1 cellular context compared by ENCODE assay signal in the genomic region with DNA sequence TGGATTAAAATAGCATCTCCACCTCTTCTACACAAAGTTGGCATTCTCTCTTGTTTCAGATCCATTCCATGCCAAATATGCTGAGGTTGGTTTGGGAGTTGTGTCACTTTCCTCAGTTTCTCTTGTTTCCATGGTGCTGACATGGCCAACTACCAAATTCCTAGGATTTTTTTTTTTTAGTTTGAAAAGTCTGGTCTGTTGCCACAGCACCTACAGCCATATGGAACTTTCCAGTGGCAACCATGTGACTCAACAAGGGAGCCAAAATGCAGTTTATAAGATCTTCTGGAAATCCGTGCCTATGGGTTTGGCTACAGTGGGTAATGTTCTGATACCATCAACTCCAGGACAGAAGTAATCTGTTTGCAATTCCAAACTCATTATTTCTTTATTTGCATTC.
TF ChIP-seq lines count a peak whose summit lies in the region.

No MANE protein-coding gene starts in this region.

TF ChIP-seq in GM23338, 12 proteins besides CTCF, POLR2A, EP300 and RAD21 (continued from another document):
- TF ChIP-seq, protein P1, sequence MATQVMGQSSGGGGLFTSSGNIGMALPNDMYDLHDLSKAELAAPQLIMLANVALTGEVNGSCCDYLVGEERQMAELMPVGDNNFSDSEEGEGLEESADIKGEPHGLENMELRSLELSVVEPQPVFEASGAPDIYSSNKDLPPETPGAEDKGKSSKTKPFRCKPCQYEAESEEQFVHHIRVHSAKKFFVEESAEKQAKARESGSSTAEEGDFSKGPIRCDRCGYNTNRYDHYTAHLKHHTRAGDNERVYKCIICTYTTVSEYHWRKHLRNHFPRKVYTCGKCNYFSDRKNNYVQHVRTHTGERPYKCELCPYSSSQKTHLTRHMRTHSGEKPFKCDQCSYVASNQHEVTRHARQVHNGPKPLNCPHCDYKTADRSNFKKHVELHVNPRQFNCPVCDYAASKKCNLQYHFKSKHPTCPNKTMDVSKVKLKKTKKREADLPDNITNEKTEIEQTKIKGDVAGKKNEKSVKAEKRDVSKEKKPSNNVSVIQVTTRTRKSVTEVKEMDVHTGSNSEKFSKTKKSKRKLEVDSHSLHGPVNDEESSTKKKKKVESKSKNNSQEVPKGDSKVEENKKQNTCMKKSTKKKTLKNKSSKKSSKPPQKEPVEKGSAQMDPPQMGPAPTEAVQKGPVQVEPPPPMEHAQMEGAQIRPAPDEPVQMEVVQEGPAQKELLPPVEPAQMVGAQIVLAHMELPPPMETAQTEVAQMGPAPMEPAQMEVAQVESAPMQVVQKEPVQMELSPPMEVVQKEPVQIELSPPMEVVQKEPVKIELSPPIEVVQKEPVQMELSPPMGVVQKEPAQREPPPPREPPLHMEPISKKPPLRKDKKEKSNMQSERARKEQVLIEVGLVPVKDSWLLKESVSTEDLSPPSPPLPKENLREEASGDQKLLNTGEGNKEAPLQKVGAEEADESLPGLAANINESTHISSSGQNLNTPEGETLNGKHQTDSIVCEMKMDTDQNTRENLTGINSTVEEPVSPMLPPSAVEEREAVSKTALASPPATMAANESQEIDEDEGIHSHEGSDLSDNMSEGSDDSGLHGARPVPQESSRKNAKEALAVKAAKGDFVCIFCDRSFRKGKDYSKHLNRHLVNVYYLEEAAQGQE (IDR thresholded peaks at IDR 0.05; ENCODE audit: unreplicated experiment): no peak
- TF ChIP-seq STAT1 (IDR thresholded peaks at IDR 0.05; ENCODE audit: unreplicated experiment) (no peak), EZH2phosphoT487 (IDR thresholded peaks at IDR 0.05; ENCODE audit: unreplicated experiment) (no peak), ZNF114 (CRISPR knock-in tag; IDR thresholded peaks at IDR 0.05) (no peak), POLR2AphosphoS5 (IDR thresholded peaks at IDR 0.05; ENCODE audit: low read depth) (no peak)
